In the genomic region with DNA sequence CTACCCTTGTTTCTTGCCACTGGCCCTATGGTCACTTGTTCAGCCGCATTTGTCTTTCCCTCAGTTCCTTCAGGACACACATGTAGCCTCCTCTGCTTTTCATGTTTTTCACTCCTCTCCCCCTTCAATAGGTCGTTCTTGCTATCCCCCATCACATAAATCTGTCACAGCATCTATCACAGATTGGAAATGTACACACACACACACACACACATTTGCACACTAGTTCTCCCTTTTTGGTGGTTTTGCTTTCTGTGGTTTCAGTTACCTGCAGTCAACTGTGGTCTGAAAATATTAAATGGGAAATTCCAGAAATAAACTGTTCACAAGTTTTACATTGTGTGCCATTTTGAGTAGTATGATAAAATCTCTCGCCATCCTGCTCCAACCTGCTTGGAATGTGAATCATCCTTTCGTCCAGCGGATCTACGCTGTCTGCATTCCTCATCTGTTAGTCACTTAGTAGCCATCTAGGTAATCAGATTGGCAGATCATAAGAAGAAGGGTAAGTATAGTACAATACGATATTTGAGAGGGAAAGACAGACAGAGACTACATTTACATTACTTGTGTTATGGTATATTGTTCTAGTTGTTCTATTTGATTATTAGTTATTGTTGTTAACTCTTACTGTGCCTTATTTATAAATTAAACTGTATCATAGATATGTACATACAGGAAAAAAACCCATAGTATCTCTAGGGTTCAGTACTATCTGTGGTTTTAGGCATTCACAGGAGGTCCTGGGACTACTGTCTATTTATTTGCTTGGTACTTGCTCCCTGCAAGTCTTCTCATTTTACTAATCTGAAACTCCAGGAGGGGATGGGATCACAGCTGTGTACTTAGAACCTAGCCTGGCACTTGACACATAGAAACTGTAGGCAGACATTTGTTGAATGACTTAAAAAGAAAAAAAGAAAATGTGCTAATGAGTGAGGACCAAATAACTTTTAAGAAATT, we compare ENCODE assay signal across 12 cellular contexts.
A peak's percentile ranks its signal among the peaks of the same experiment; 100 is the strongest.
DNase-seq lines count a peak whose midpoint lies in the region; ATAC-seq and TF ChIP-seq lines count a peak whose summit lies in the region.
"Had no signal": no experiment of that assay in that cellular context is flagged by ENCODE, and none has a peak within 500 bp of the region (broad histone marks: within the 10 kb centered on the region; RNA-seq: fewer than 3 reads in every experiment).

No MANE protein-coding gene starts in this region.

- H3K4me3 ChIP-seq in AG04450 (ENCODE audit: low read depth, low read length) (no peak overlapping the region), HFF-Myc (replicated peaks; ENCODE audit: low read depth, low read length) (no peak overlapping the region), coronary artery (no peak overlapping the region)

- H3K27ac ChIP-seq in AG04450 (ENCODE audit: low read depth, low read length) (no peak overlapping the region), coronary artery (no peak overlapping the region)

- CTCF ChIA-PET in AG04450 (lab: Charles Lee) = interaction anchor here (0.6 to 3.2 kb wide), 4 partner anchors 8 to 222 kb away, joined by 3 to 12 read pairs (median 3); no protein-coding TSS in a partner anchor

- no peak for ATAC-seq in HG02571 (IDR thresholded peaks at IDR 0.05; ENCODE audit: unreplicated experiment)
- ATAC-seq: activated T-helper 17 cell treated with anti-CD3 and anti-CD28 coated beads, Interleukin-2, amount 50 U/mL, for 72 hours; left ventricle myocardium superior had no signal

- no peaks in the 10 kb centered on the region for H3K27me3 ChIP-seq in AG04450 (ENCODE audit: control insufficient read depth, insufficient read depth, low read length)

- TF ChIP-seq CTCF in AG04450 (IDR thresholded peaks at IDR 0.05; ENCODE audit: low read depth, low read length) (no peak), HFF-Myc (IDR thresholded peaks at IDR 0.05; ENCODE audit: low read depth, low read length, missing control alignments) (no peak), coronary artery (IDR thresholded peaks at IDR 0.05) (no peak)

- intact Hi-C loops in posterior vena cava (cut with DNase I) = no loop called here

- POLR2A ChIA-PET in AG04450 (lab: Yijun Ruan, JAX) = no interaction called here

- DNase-seq in AG04450 (ENCODE audit: low read depth, low spot score) (peak; percentile 55), HFF-Myc (ENCODE audit: extremely low read depth, low read depth) (peak; percentile 78), T1000 (lab: John Stamatoyannopoulos, UW) (peak; percentile 47), hepatic stellate cell (ENCODE audit: low spot score) (peak; percentile 37), posterior vena cava (ENCODE audit: low spot score) (no peak), coronary artery (ENCODE audit: low spot score) (no peak), T-helper 9 cell (no peak)
- DNase-seq: left ventricle myocardium superior; NCI-H510A treated with DMSO at 0.1 percent for 48 hours; stimulated activated naive CD4-positive, alpha-beta T cell had no signal

- no peaks in the 10 kb centered on the region for H3K9me3 ChIP-seq in AG04450 (ENCODE audit: control insufficient read depth, insufficient read depth, low read length)

Comparison
In these comparisons a context has a peak if more than half of its experiments do, and no peak if none do; other contexts are left out.
1. DNase-seq: peak in AG04450 (single experiment), HFF-Myc (single experiment), T1000 (single experiment) and hepatic stellate cell (single experiment); none in posterior vena cava (single experiment), coronary artery (single experiment) and T-helper 9 cell (single experiment).